Comparison of ENCODE assay signal across 1 cellular context in genomic region chr19:58397533-58398037, GRCh38.
TF ChIP-seq lines count a peak whose summit lies in the region.

No MANE protein-coding gene starts in this region.

TF ChIP-seq in HepG2, 621 proteins besides CTCF, POLR2A, EP300 and RAD21:
- TF ChIP-seq ZNF362 (CRISPR knock-in tag; IDR thresholded peaks at IDR 0.05; ENCODE audit: borderline replicate concordance) (no peak), SRF (IDR thresholded peaks at IDR 0.05; ENCODE audit: low read depth, low read length) (no peak), MXD3 (CRISPR knock-in tag; IDR thresholded peaks at IDR 0.05) (no peak), ISX (CRISPR knock-in tag; conservative IDR thresholded peaks at IDR 0.05) (no peak), CHD2 (IDR thresholded peaks at IDR 0.05; ENCODE audit: low read depth, low read length) (no peak), MYC (CRISPR knock-in tag; IDR thresholded peaks at IDR 0.05; ENCODE audit: borderline replicate concordance) (no peak)
